1 cellular context compared by ENCODE assay signal in genomic region chr3:141286856-141287255, GRCh38.
TF ChIP-seq lines count a peak whose summit lies in the region.

No MANE protein-coding gene starts in this region.

TF ChIP-seq in K562, 482 proteins besides CTCF, POLR2A, EP300 and RAD21 (continued from another document):
- TF ChIP-seq PATZ1 (CRISPR knock-in tag; IDR thresholded peaks at IDR 0.05; ENCODE audit: borderline replicate concordance) (no peak), MYNN (IDR thresholded peaks at IDR 0.05) (no peak), MYNN (CRISPR knock-in tag; IDR thresholded peaks at IDR 0.05) (no peak)
